15 cellular contexts compared by ENCODE assay signal in genomic region chrX:39856472-39857121, GRCh38.
DNase-seq lines count a peak whose midpoint lies in the region; ATAC-seq and FAIRE-seq lines count a peak whose summit lies in the region.
"Had no signal": no experiment of that assay in that cellular context is flagged by ENCODE, and none has a peak within 500 bp of the region (broad histone marks: within the 10 kb centered on the region; RNA-seq: fewer than 3 reads in every experiment).

No MANE protein-coding gene starts in this region.

- DNase-seq in NCI-H146 (lab: John Stamatoyannopoulos, UW) (peak; percentile 6), NCI-H146 treated with DMSO at 0.1 percent for 48 hours (lab: John Stamatoyannopoulos, UW; ENCODE audit: unreplicated experiment) (no peak), GM19239 (ENCODE audit: insufficient read length, low spot score) (no peak), RKO (ENCODE audit: low spot score) (no peak), pons (ENCODE audit: low spot score) (no peak)
- no peak for DNase-seq in activated T-helper 1 cell treated with anti-CD3 and anti-CD28 coated beads, Interleukin-12 subunit alpha, Interleukin-12 subunit beta, Interleukin-2, Interleukin-4 antibody, amounts not matched to agents 30 ng/mL and 10 ng/mL and 1 ng/mL, durations not matched to agents 14 hours and 24 hours and 36 hours (ENCODE audit: low spot score)
- DNase-seq in naive thymus-derived CD4-positive, alpha-beta T cell, result no peak
- DNase-seq: activated CD4-positive, alpha-beta T cell treated with anti-CD3 and anti-CD28 coated beads, Interleukin-2, amount 50 U/mL, for 48 hours; activated naive CD4-positive, alpha-beta T cell treated with anti-CD3 and anti-CD28 coated beads, Interleukin-2, amount 50 U/mL, for 16 hours; mammary epithelial cell; trophoblast cell had no signal

- H3K27me3 Mint-ChIP-seq in activated T-helper 1 cell treated with anti-CD3 and anti-CD28 coated beads, Interleukin-12 subunit alpha, Interleukin-12 subunit beta, Interleukin-2, Interleukin-4 antibody, amounts not matched to agents 30 ng/mL and 10 ng/mL and 1 ng/mL, durations not matched to agents 14 hours and 24 hours and 36 hours (ENCODE audit: insufficient read depth), result no peaks in the 10 kb centered on the region
- no peaks in the 10 kb centered on the region for H3K27me3 Mint-ChIP-seq in naive thymus-derived CD4-positive, alpha-beta T cell
- H3K27me3 Mint-ChIP-seq: T-cell had no signal

- intact Hi-C loops in activated T-helper 1 cell treated with anti-CD3 and anti-CD28 coated beads, Interleukin-12 subunit alpha, Interleukin-12 subunit beta, Interleukin-2, Interleukin-4 antibody, amounts not matched to agents 30 ng/mL and 10 ng/mL and 1 ng/mL, durations not matched to agents 14 hours and 24 hours and 36 hours (cut with micrococcal nuclease), result loop anchor here (5.0 to 10.0 kb wide), 3 partner anchors 429 to 1054 kb away; partner anchors contain the start of gene MID1IP1
- intact Hi-C loops in naive thymus-derived CD4-positive, alpha-beta T cell (cut with micrococcal nuclease), result loop anchor here (5.0 to 10.0 kb wide), 6 partner anchors 34 to 1054 kb away; partner anchors contain the start of gene MID1IP1 (in 1 of the 2)

- H3K4me3 ChIP-seq in naive thymus-derived CD4-positive, alpha-beta T cell (ENCODE audit: low read length), result no peak overlapping the region

- ATAC-seq in naive thymus-derived CD4-positive, alpha-beta T cell, result no peak
- ATAC-seq in HG03135 (IDR thresholded peaks at IDR 0.05; ENCODE audit: unreplicated experiment), result no peak

- FAIRE-seq in GM19239 (lab: Jason Lieb, UNC), result peak; percentile 83
- FAIRE-seq: A204.1 had no signal

- H3K27ac ChIP-seq in naive thymus-derived CD4-positive, alpha-beta T cell (ENCODE audit: low read depth, low read length), result no peak overlapping the region
- H3K27ac ChIP-seq: neutrophil had no signal

- no peaks in the 10 kb centered on the region for H3K9me3 ChIP-seq in naive thymus-derived CD4-positive, alpha-beta T cell (ENCODE audit: control insufficient read depth in 2 of 3, low read length in 3 of 3)
- H3K9me3 ChIP-seq: neutrophil had no signal

- no peak overlapping the region for H3K4me3 Mint-ChIP-seq in activated T-helper 1 cell treated with anti-CD3 and anti-CD28 coated beads, Interleukin-12 subunit alpha, Interleukin-12 subunit beta, Interleukin-2, Interleukin-4 antibody, amounts not matched to agents 30 ng/mL and 10 ng/mL and 1 ng/mL, durations not matched to agents 14 hours and 24 hours and 36 hours
- peak overlapping the region in 2 of 10 donors; percentile 11 to 67 for H3K4me3 Mint-ChIP-seq in naive thymus-derived CD4-positive, alpha-beta T cell

- H3K4me1 ChIP-seq in naive thymus-derived CD4-positive, alpha-beta T cell (ENCODE audit: control insufficient read depth in 2 of 2, insufficient read depth in 2 of 2, low read length in 2 of 2), result peaks cover 34 to 38% of the 10 kb centered on the region in 2 donors

- H3K4me1 Mint-ChIP-seq in activated T-helper 1 cell treated with anti-CD3 and anti-CD28 coated beads, Interleukin-12 subunit alpha, Interleukin-12 subunit beta, Interleukin-2, Interleukin-4 antibody, amounts not matched to agents 30 ng/mL and 10 ng/mL and 1 ng/mL, durations not matched to agents 14 hours and 24 hours and 36 hours (ENCODE audit: low read depth), result peaks cover 75% of the 10 kb centered on the region
- H3K4me1 Mint-ChIP-seq in naive thymus-derived CD4-positive, alpha-beta T cell, result peaks cover 21 to 77% (median 49%) of the 10 kb centered on the region in 7 donors

- peaks cover 6% of the 10 kb centered on the region for H3K36me3 Mint-ChIP-seq in activated T-helper 1 cell treated with anti-CD3 and anti-CD28 coated beads, Interleukin-12 subunit alpha, Interleukin-12 subunit beta, Interleukin-2, Interleukin-4 antibody, amounts not matched to agents 30 ng/mL and 10 ng/mL and 1 ng/mL, durations not matched to agents 14 hours and 24 hours and 36 hours (ENCODE audit: low read depth)
- H3K36me3 Mint-ChIP-seq in naive thymus-derived CD4-positive, alpha-beta T cell, result peaks cover 0 to 8% (median 0%) of the 10 kb centered on the region in 5 donors

- CTCF ChIA-PET in naive thymus-derived CD4-positive, alpha-beta T cell (lab: Charles Lee), result no interaction called here

- POLR2A ChIA-PET in naive thymus-derived CD4-positive, alpha-beta T cell (lab: Charles Lee), result interaction anchor here (0.6 to 1.6 kb wide), 2 partner anchors 109 to 316 kb away, joined by 3 to 4 read pairs; no protein-coding TSS in a partner anchor

- no peaks in the 10 kb centered on the region for H3K27me3 ChIP-seq in naive thymus-derived CD4-positive, alpha-beta T cell (ENCODE audit: control insufficient read depth in 2 of 2, insufficient read depth in 2 of 2, low read length in 2 of 2)
- H3K27me3 ChIP-seq: neutrophil had no signal

- no peaks in the 10 kb centered on the region for H3K36me3 ChIP-seq in naive thymus-derived CD4-positive, alpha-beta T cell (ENCODE audit: control insufficient read depth in 2 of 3, insufficient read depth in 3 of 3, low read length in 3 of 3)
- H3K36me3 ChIP-seq: neutrophil had no signal

- no peaks in the 10 kb centered on the region for H3K9me3 Mint-ChIP-seq in activated T-helper 1 cell treated with anti-CD3 and anti-CD28 coated beads, Interleukin-12 subunit alpha, Interleukin-12 subunit beta, Interleukin-2, Interleukin-4 antibody, amounts not matched to agents 30 ng/mL and 10 ng/mL and 1 ng/mL, durations not matched to agents 14 hours and 24 hours and 36 hours
- H3K9me3 Mint-ChIP-seq in naive thymus-derived CD4-positive, alpha-beta T cell, result no peaks in the 10 kb centered on the region
- H3K9me3 Mint-ChIP-seq: T-cell had no signal

- H3K27ac Mint-ChIP-seq in activated T-helper 1 cell treated with anti-CD3 and anti-CD28 coated beads, Interleukin-12 subunit alpha, Interleukin-12 subunit beta, Interleukin-2, Interleukin-4 antibody, amounts not matched to agents 30 ng/mL and 10 ng/mL and 1 ng/mL, durations not matched to agents 14 hours and 24 hours and 36 hours, result peak overlapping the region; percentile 93
- H3K27ac Mint-ChIP-seq in naive thymus-derived CD4-positive, alpha-beta T cell, result peak overlapping the region; percentile 11 to 99 (median 66)
